In genomic region chr1:44673675-44674112, GRCh38 we compare ENCODE assay signal across 7 cellular contexts. TPM values are rescaled to one million over a fixed set of nuclear protein-coding genes. Genes with fewer than 3 reads are reported as not detected.
DNase-seq lines count a peak whose midpoint lies in the region; ATAC-seq and TF ChIP-seq lines count a peak whose summit lies in the region.

No MANE protein-coding gene starts in this region.

- ATAC-seq in GM19324 (IDR thresholded peaks at IDR 0.05; ENCODE audit: low FRiP score, unreplicated experiment) (peak; percentile 0), HG03457 (IDR thresholded peaks at IDR 0.05; ENCODE audit: unreplicated experiment) (peak; percentile 1)

- H3K36me3 ChIP-seq in mammary epithelial cell (ENCODE audit: insufficient read depth, low read length) (no peaks in the 10 kb centered on the region), mesodermal cell (ENCODE audit: control insufficient read depth, insufficient read depth, low read length) (no peaks in the 10 kb centered on the region)

- H4K20me1 ChIP-seq in mammary epithelial cell (ENCODE audit: insufficient read depth, low read length), result no peaks in the 10 kb centered on the region

- no peak for TF ChIP-seq CTCF in mammary epithelial cell (conservative IDR thresholded peaks at IDR 0.05 in 1 of 2, IDR thresholded peaks at IDR 0.05 in 1 of 2; ENCODE audit: extremely low read depth in 1 of 2, insufficient read depth in 1 of 2, low read depth in 1 of 2, low read length in 2 of 2)

- CTCF ChIA-PET in mammary epithelial cell (lab: Charles Lee; ENCODE audit: low non-redundant PET), result no interaction called here

- TSS peak; percentile 62 for BruUV-seq in mammary epithelial cell (replicated peaks; lab: Mats Ljungman, UMichigan)

- H3K4me2 ChIP-seq in mammary epithelial cell (ENCODE audit: insufficient read depth, low read depth, low read length), result peak overlapping the region; percentile 77

- H3K79me2 ChIP-seq in mammary epithelial cell (ENCODE audit: insufficient read depth, low read length), result no peaks in the 10 kb centered on the region

- dilution Hi-C loops in mammary epithelial cell (cut with HindIII; ENCODE audit: low sequenced_read_pairs), result no loop called here

- peak overlapping the region; percentile 75 for H3K9ac ChIP-seq in mammary epithelial cell (ENCODE audit: insufficient read depth, low read length)

- H3K27me3 ChIP-seq in mammary epithelial cell (ENCODE audit: insufficient read depth, low read length), result no peaks in the 10 kb centered on the region

- in situ Hi-C loops in mammary epithelial cell (cut with MboI; ENCODE audit: low sequenced_read_pairs in 2 of 2), result no loop called here

- H3K9me3 ChIP-seq in mammary epithelial cell (replicated peaks; ENCODE audit: insufficient read depth, low read length) (no peaks in the 10 kb centered on the region), mesodermal cell (ENCODE audit: control insufficient read depth, low read length) (no peaks in the 10 kb centered on the region)

- H2AFZ ChIP-seq in mammary epithelial cell (ENCODE audit: low read depth, low read length), result peak overlapping the region; percentile 98

- WGBS in mammary epithelial cell (ENCODE audit: low coverage, missing lambda C conversion rate), result 0% methylated on average over 4 of the region's 16 CpGs
- 0 to 1% methylated on average over 5 to 16 of the region's 16 CpGs for WGBS in mesodermal cell (ENCODE audit: insufficient coverage in 2 of 2), 2 experiments

- intact Hi-C loops in mammary epithelial cell (cut with micrococcal nuclease), result no loop called here

- DNase-seq in mammary epithelial cell, result no peak
- no peak for DNase-seq in NCI-H1048 (lab: John Stamatoyannopoulos, UW)
- no peak for DNase-seq in NCI-H1417 treated with DMSO at 0.1 percent for 48 hours (lab: John Stamatoyannopoulos, UW)
- no peak for DNase-seq in NCI-H2196 (lab: John Stamatoyannopoulos, UW; ENCODE audit: unreplicated experiment)

- peak overlapping the region; percentile 49 to 77 (median 73) for H3K4me3 ChIP-seq in mammary epithelial cell (replicated peaks in 1 of 3; ENCODE audit: insufficient read depth in 1 of 3, low read depth in 2 of 3, low read length in 3 of 3)
- H3K4me3 ChIP-seq in mesodermal cell (ENCODE audit: extremely low read depth, insufficient read depth, low read length, poor library complexity, severe bottlenecking), result peak overlapping the region; percentile 60

- H3K4me1 ChIP-seq in mammary epithelial cell (ENCODE audit: insufficient read depth, low read length) (peaks cover 24% of the 10 kb centered on the region), mesodermal cell (ENCODE audit: control insufficient read depth, insufficient read depth, low read length, poor library complexity, severe bottlenecking) (peaks cover 21% of the 10 kb centered on the region)

- peak overlapping the region; percentile 53 for H3K27ac ChIP-seq in mammary epithelial cell (ENCODE audit: insufficient read depth, low read depth, low read length)
- H3K27ac ChIP-seq in mesodermal cell (ENCODE audit: low read depth, low read length, severe bottlenecking), result peak overlapping the region; percentile 95

RNA-seq across cellular contexts. Expression of gene TMEM53, which starts 0.6 kb away (rescaled TPM):
- total RNA-seq in mammary epithelial cell, result 1 to 10 TPM; 9.3 to 9.7 TPM
- polyA plus RNA-seq in mammary epithelial cell, result 13.0 TPM
- polyA minus RNA-seq in mammary epithelial cell, result 2.2 TPM
- polyA plus RNA-seq in mesodermal cell (2013, experiment 1 of 2), result 9.3 TPM
- polyA plus RNA-seq in mesodermal cell (2013, experiment 2 of 2), result 9.7 TPM

RNA-seq across cellular contexts. Expression of gene ARMH1, which starts 0.8 kb away (rescaled TPM):
- 1 to 10 TPM in 1 of 2 donors, not detected in 1; 1.5 TPM for total RNA-seq in mammary epithelial cell
- polyA plus RNA-seq in mammary epithelial cell, result 0.51 TPM
- polyA minus RNA-seq in mammary epithelial cell, result not detected
- polyA plus RNA-seq in mesodermal cell (2013, experiment 1 of 2), result 3.6 TPM
- 1.3 TPM for polyA plus RNA-seq in mesodermal cell (2013, experiment 2 of 2)

RNA-seq across cellular contexts. Expression of gene RNU5D-1, which starts 57.3 kb away (rescaled TPM):
- not detected for total RNA-seq in mammary epithelial cell
- polyA plus RNA-seq in mammary epithelial cell, result not detected
- under 0.01 TPM for polyA minus RNA-seq in mammary epithelial cell
- 2,527 TPM for polyA plus RNA-seq in mesodermal cell (2013, experiment 1 of 2)
- 4,680 TPM for polyA plus RNA-seq in mesodermal cell (2013, experiment 2 of 2)
